In the genomic region with DNA sequence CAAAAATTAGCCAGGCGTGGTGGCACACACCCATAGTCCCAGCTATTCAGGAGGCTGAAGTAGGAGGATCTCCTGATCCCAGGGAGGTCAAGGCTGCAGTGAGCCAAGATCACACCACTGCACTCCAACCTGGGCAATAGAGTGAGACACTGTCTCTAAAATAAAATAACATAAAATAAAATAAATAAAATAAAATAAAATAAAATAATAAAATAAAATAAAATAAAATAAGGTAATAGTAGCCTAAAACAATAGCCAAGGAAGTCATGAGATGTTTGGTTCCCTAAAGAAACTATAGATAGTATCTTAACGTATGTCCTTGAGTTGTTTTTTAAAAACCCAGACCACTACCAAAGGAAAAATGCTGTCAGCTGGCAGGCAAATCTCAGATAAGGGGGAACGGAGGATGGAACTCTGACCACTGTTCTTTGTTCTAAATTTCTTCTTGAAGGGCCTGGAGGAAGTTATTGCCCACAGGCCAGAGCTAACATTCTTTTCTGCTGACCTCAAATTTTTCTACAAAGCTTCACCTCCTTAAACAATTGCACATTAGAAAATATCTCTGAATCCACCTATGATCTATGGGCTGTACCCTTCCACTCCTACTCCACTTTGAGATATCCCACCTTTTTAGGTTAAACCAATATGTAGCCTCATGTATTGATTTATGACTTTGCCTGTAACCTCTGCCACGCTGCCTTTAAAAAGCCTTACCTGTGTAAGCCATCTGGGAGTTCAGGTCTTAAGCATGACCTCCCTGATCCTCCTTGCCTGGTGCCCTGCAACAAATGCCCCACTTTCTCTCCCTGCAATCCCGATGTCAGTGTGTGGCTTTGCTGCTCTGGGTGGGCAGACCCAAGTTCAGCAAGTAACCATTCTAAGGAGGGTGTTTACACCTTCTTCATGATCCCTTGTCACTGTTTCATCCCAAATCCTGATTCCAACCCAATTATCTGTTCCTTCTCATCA, we compare ENCODE assay signal across 13 cellular contexts.
DNase-seq lines count a peak whose midpoint lies in the region; ATAC-seq, FAIRE-seq and TF ChIP-seq lines count a peak whose summit lies in the region.
"Had no signal": no experiment of that assay in that cellular context is flagged by ENCODE, and none has a peak within 500 bp of the region (broad histone marks: within the 10 kb centered on the region; RNA-seq: fewer than 3 reads in every experiment).

No MANE protein-coding gene starts in this region.

- no peak overlapping the region for H3K4me2 ChIP-seq in parathyroid adenoma (ENCODE audit: low read length)

- POLR2A ChIA-PET in RWPE1 (lab: Yijun Ruan, JAX; ENCODE audit: low non-redundant PET) = no interaction called here

- H3K36me3 Mint-ChIP-seq in central memory CD8-positive, alpha-beta T cell (ENCODE audit: insufficient read depth) = peaks cover 9% of the 10 kb centered on the region
- no peaks in the 10 kb centered on the region for H3K36me3 Mint-ChIP-seq in glutamatergic neuron (ENCODE audit: unreplicated experiment)

- H3K9me3 ChIP-seq in parathyroid adenoma (ENCODE audit: control insufficient read depth, low read length) = no peaks in the 10 kb centered on the region
- H3K9me3 ChIP-seq in left lung = no peaks in the 10 kb centered on the region
- H3K9me3 ChIP-seq: upper lobe of right lung had no signal

- TF ChIP-seq CTCF in parathyroid adenoma (IDR thresholded peaks at IDR 0.05) (no peak), RWPE1 (conservative IDR thresholded peaks at IDR 0.05; ENCODE audit: low read depth) (no peak), glutamatergic neuron (IDR thresholded peaks at IDR 0.05; ENCODE audit: partially characterized antibody, unreplicated experiment) (no peak), left lung (IDR thresholded peaks at IDR 0.05) (no peak)

- H3K9ac ChIP-seq in parathyroid adenoma = no peak overlapping the region

- no peaks in the 10 kb centered on the region for H3K27me3 Mint-ChIP-seq in central memory CD8-positive, alpha-beta T cell
- peaks cover 1% of the 10 kb centered on the region for H3K27me3 Mint-ChIP-seq in glutamatergic neuron (ENCODE audit: unreplicated experiment)

- H3K79me2 ChIP-seq in parathyroid adenoma = no peaks in the 10 kb centered on the region

- intact Hi-C loops in left lung (cut with DNase I) = no loop called here

- H2AFZ ChIP-seq in parathyroid adenoma = peak overlapping the region; percentile 71

- H3K9me3 Mint-ChIP-seq in central memory CD8-positive, alpha-beta T cell = no peaks in the 10 kb centered on the region
- H3K9me3 Mint-ChIP-seq in glutamatergic neuron (ENCODE audit: unreplicated experiment) = peaks cover 1% of the 10 kb centered on the region

- H3K27ac ChIP-seq in parathyroid adenoma (peak overlapping the region; percentile 8), RWPE1 (no peak overlapping the region), left lung (no peak overlapping the region)
- H3K27ac ChIP-seq: upper lobe of right lung had no signal

- H3K4me1 Mint-ChIP-seq in central memory CD8-positive, alpha-beta T cell = peaks cover 38% of the 10 kb centered on the region
- H3K4me1 Mint-ChIP-seq in glutamatergic neuron (ENCODE audit: low read depth, unreplicated experiment) = peaks cover 4% of the 10 kb centered on the region

- DNase-seq in GM12891 (ENCODE audit: insufficient read length, low spot score) (no peak), SK-MEL-5 (ENCODE audit: low read depth, low spot score) (peak; percentile 13), RWPE1 (ENCODE audit: low spot score) (no peak), NCI-H2107 (lab: John Stamatoyannopoulos, UW) (no peak), glutamatergic neuron (no peak), left lung (no peak)
- no peak for DNase-seq in central memory CD8-positive, alpha-beta T cell (ENCODE audit: low spot score in 2 of 2)
- DNase-seq: cerebellar nuclear complex, DMS79, NCI-H2171, upper lobe of right lung had no signal

- no peak for TF ChIP-seq POLR2A in GM12891 (IDR thresholded peaks at IDR 0.05; ENCODE audit: low read depth, low read length)

- CTCF ChIA-PET in RWPE1 (lab: Yijun Ruan, JAX) = no interaction called here

- in situ Hi-C loops in SK-MEL-5 (cut with HindIII; ENCODE audit: low pct_unique_long_range_greater_than_20kb, low sequenced_read_pairs) = no loop called here

- H3K4me1 ChIP-seq in parathyroid adenoma = peaks cover 27% of the 10 kb centered on the region
- peaks cover 0 to 7% of the 10 kb centered on the region in 2 donors for H3K4me1 ChIP-seq in left lung

- FAIRE-seq in GM12891 (lab: Jason Lieb, UNC) = peak; percentile 20

- H3K4me3 Mint-ChIP-seq in central memory CD8-positive, alpha-beta T cell = no peak overlapping the region
- H3K4me3 Mint-ChIP-seq in glutamatergic neuron (ENCODE audit: unreplicated experiment) = no peak overlapping the region

- no peaks in the 10 kb centered on the region for H3K36me3 ChIP-seq in parathyroid adenoma (ENCODE audit: control insufficient read depth, insufficient read depth, low read length)
- no peaks in the 10 kb centered on the region for H3K36me3 ChIP-seq in left lung
- H3K36me3 ChIP-seq: upper lobe of right lung had no signal

- no peak overlapping the region for H3K4me3 ChIP-seq in parathyroid adenoma (ENCODE audit: low read depth, low read length)
- H3K4me3 ChIP-seq in left lung = no peak overlapping the region
- H3K4me3 ChIP-seq: upper lobe of right lung had no signal

- H3K27ac Mint-ChIP-seq in central memory CD8-positive, alpha-beta T cell (ENCODE audit: low read depth) = peak overlapping the region; percentile 67
- no peak overlapping the region for H3K27ac Mint-ChIP-seq in glutamatergic neuron (ENCODE audit: unreplicated experiment)

- H3K27me3 ChIP-seq in parathyroid adenoma (ENCODE audit: control insufficient read depth, insufficient read depth, low read length) (no peaks in the 10 kb centered on the region), left lung (no peaks in the 10 kb centered on the region)
- H3K27me3 ChIP-seq: upper lobe of right lung had no signal

- no peak for ATAC-seq in central memory CD8-positive, alpha-beta T cell (replicated peaks; ENCODE audit: extremely low read depth, poor library complexity, severe bottlenecking)
- no peak for ATAC-seq in left lung
- ATAC-seq: Right ventricle myocardium inferior, upper lobe of right lung had no signal

TF ChIP-seq in GM12891, 5 proteins besides CTCF, POLR2A, EP300 and RAD21:
- no peak for TF ChIP-seq POLR2AphosphoS5 (IDR thresholded peaks at IDR 0.05; ENCODE audit: low read depth, low read length)
- TF ChIP-seq POU2F2 (IDR thresholded peaks at IDR 0.05; ENCODE audit: low read depth, low read length) = no peak
- no peak for TF ChIP-seq TAF1 (IDR thresholded peaks at IDR 0.05; ENCODE audit: low read depth, low read length)
- no peak for TF ChIP-seq PAX5 (IDR thresholded peaks at IDR 0.05; ENCODE audit: insufficient read depth, low read length, severe bottlenecking)
- TF ChIP-seq SPI1 (IDR thresholded peaks at IDR 0.05; ENCODE audit: low read depth, low read length) = no peak
